ENCODE assay signal across 9 cellular contexts in the genomic region with DNA sequence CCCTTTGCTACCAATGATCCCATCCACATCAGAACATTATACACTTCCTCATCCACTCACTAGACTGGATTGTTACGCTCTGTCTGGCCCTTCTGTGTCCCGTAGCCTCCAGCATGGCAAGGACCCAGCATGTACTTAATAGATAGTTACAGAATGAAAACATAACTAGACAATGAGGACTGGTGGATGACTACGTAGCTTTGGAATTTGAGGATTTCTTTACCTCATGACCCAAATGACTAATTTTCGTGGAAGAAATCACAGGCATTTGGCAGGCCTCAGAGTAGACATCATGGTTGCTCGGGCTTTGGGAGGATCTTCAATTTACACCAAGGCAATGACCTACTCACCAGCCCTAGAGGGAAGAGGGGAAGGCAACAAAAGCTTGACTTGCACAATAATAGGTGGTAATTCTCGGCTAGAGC.
DNase-seq lines count a peak whose midpoint lies in the region; ATAC-seq, FAIRE-seq and TF ChIP-seq lines count a peak whose summit lies in the region.
"Had no signal": no experiment of that assay in that cellular context is flagged by ENCODE, and none has a peak within 500 bp of the region (broad histone marks: within the 10 kb centered on the region; RNA-seq: fewer than 3 reads in every experiment).

No MANE protein-coding gene starts in this region.

- no peak overlapping the region; the same call in 1 of the 2 replicates for H3K27ac ChIP-seq in HEK293 (ENCODE audit: extremely low read depth, low read depth, low read length)
- H3K27ac ChIP-seq in small intestine (ENCODE audit: low read depth in 1 of 2, low read length in 1 of 2) = no peak overlapping the region

- ATAC-seq in left cardiac atrium = peak; percentile 71 to 93
- no peak for ATAC-seq in activated CD4-positive, CD25-positive, alpha-beta regulatory T cell treated with anti-CD3 and anti-CD28 coated beads, Interleukin-2, amount 50 U/mL, for 24 hours
- no peak for ATAC-seq in GM21423 (IDR thresholded peaks at IDR 0.05; ENCODE audit: unreplicated experiment)

- DNase-seq in amniotic epithelial cell (ENCODE audit: low read depth) (peak; percentile 97), left cardiac atrium (peak; percentile 60), small intestine (peak; percentile 0), NOMO-1 treated with dmso at 0.1 percent for 144 hours (lab: John Stamatoyannopoulos, UW; ENCODE audit: unreplicated experiment) (no peak)
- DNase-seq in stimulated activated naive CD4-positive, alpha-beta T cell (lab: John Stamatoyannopoulos, UW) = no peak
- DNase-seq: NCI-H1092 treated with DMSO at 0.1 percent for 48 hours had no signal

- H3K4me3 ChIP-seq in HEK293 (ENCODE audit: low read depth, low read length) (no peak overlapping the region), small intestine (ENCODE audit: low read depth in 1 of 2, low read length in 2 of 2) (no peak overlapping the region)

- CTCF ChIA-PET in HEK293 (lab: Yijun Ruan, JAX) = interaction anchor here (0.7 kb wide), 1 partner anchor 232 kb away, joined by 3 read pairs; no protein-coding TSS in a partner anchor

- POLR2A ChIA-PET in HEK293 (lab: Yijun Ruan, JAX) = interaction anchor here (0.5 kb wide), 1 partner anchor 474 kb away, joined by 6 read pairs; no protein-coding TSS in a partner anchor

- H3K36me3 ChIP-seq in HEK293 (ENCODE audit: control insufficient read depth in 2 of 2, insufficient read depth in 1 of 2, low read length in 2 of 2) (no peaks in the 10 kb centered on the region), small intestine (ENCODE audit: control insufficient read depth in 2 of 2, insufficient read depth in 2 of 2, low read length in 2 of 2) (no peaks in the 10 kb centered on the region)

- peaks cover 6% of the 10 kb centered on the region; the same call in 1 of the 2 replicates for H3K4me1 ChIP-seq in HEK293 (ENCODE audit: control insufficient read depth, insufficient read depth, low read length)
- no peaks in the 10 kb centered on the region for H3K4me1 ChIP-seq in small intestine (ENCODE audit: control insufficient read depth in 2 of 2, insufficient read depth in 1 of 2, low read depth in 1 of 2, low read length in 1 of 2)

- TF ChIP-seq CTCF in HEK293 (tag by site-specific recombination; IDR thresholded peaks at IDR 0.05) = no peak

- no peaks in the 10 kb centered on the region for H3K27me3 ChIP-seq in small intestine (ENCODE audit: control insufficient read depth in 2 of 2, insufficient read depth in 2 of 2, low read length in 2 of 2)

- intact Hi-C loops in left cardiac atrium (cut with DNase I) = no loop called here

- H3K9me3 ChIP-seq in HEK293 (ENCODE audit: control insufficient read depth, insufficient read depth, low read depth, low read length) = no peaks in the 10 kb centered on the region
- H3K9me3 ChIP-seq in small intestine (ENCODE audit: control insufficient read depth, low read depth) = no peaks in the 10 kb centered on the region

- 60 to 65% (median 64%) methylated on average over 6 of the region's 6 CpGs for WGBS in small intestine, 3 donors

- no peak for FAIRE-seq in small intestine (lab: Jason Lieb, UNC)

TF ChIP-seq in HEK293, 187 proteins besides CTCF, POLR2A, EP300 and RAD21:
- TF ChIP-seq ZNF600 (tag by site-specific recombination; IDR thresholded peaks at IDR 0.05) (peak; percentile 43; the same call in 1 of the 2 replicates), MEIS1 (CRISPR knock-in tag; IDR thresholded peaks at IDR 0.05; ENCODE audit: borderline replicate concordance) (no peak), ZBTB17 (tag by site-specific recombination; IDR thresholded peaks at IDR 0.05) (peak; percentile 23; the same call in 1 of the 2 replicates), ZNF621 (tag by site-specific recombination; IDR thresholded peaks at IDR 0.05) (no peak), ZNF311 (tag by site-specific recombination; IDR thresholded peaks at IDR 0.05; ENCODE audit: borderline replicate concordance) (no peak), ZNF488 (tag by site-specific recombination; IDR thresholded peaks at IDR 0.05) (no peak), HIC1 (tag by site-specific recombination; IDR thresholded peaks at IDR 0.05) (peak; percentile 47; the same call in 1 of the 2 replicates), ZNF239 (tag by site-specific recombination; IDR thresholded peaks at IDR 0.05) (no peak), ZNF514 (tag by site-specific recombination; IDR thresholded peaks at IDR 0.05) (no peak), SP7 (tag by site-specific recombination; IDR thresholded peaks at IDR 0.05) (peak; percentile 91), ZBTB1 (tag by site-specific recombination; IDR thresholded peaks at IDR 0.05) (no peak), ZNF629 (tag by site-specific recombination; IDR thresholded peaks at IDR 0.05) (peak; percentile 76), ZNF335 (tag by site-specific recombination; conservative IDR thresholded peaks at IDR 0.05) (peak; percentile 52), KLF10 (tag by site-specific recombination; IDR thresholded peaks at IDR 0.05) (0 out of 2 replicates have a peak, but pooled peaks have one; percentile 27)
- TF ChIP-seq, protein P1, sequence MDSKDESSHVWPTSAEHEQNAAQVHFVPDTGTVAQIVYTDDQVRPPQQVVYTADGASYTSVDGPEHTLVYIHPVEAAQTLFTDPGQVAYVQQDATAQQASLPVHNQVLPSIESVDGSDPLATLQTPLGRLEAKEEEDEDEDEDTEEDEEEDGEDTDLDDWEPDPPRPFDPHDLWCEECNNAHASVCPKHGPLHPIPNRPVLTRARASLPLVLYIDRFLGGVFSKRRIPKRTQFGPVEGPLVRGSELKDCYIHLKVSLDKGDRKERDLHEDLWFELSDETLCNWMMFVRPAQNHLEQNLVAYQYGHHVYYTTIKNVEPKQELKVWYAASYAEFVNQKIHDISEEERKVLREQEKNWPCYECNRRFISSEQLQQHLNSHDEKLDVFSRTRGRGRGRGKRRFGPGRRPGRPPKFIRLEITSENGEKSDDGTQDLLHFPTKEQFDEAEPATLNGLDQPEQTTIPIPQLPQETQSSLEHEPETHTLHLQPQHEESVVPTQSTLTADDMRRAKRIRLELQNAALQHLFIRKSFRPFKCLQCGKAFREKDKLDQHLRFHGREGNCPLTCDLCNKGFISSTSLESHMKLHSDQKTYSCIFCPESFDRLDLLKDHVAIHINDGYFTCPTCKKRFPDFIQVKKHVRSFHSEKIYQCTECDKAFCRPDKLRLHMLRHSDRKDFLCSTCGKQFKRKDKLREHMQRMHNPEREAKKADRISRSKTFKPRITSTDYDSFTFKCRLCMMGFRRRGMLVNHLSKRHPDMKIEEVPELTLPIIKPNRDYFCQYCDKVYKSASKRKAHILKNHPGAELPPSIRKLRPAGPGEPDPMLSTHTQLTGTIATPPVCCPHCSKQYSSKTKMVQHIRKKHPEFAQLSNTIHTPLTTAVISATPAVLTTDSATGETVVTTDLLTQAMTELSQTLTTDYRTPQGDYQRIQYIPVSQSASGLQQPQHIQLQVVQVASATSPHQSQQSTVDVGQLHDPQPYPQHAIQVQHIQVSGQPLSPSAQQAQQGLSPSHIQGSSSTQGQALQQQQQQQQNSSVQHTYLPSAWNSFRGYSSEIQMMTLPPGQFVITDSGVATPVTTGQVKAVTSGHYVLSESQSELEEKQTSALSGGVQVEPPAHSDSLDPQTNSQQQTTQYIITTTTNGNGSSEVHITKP (tag by site-specific recombination; IDR thresholded peaks at IDR 0.05) = peak; percentile 78
- TF ChIP-seq, protein P2, sequence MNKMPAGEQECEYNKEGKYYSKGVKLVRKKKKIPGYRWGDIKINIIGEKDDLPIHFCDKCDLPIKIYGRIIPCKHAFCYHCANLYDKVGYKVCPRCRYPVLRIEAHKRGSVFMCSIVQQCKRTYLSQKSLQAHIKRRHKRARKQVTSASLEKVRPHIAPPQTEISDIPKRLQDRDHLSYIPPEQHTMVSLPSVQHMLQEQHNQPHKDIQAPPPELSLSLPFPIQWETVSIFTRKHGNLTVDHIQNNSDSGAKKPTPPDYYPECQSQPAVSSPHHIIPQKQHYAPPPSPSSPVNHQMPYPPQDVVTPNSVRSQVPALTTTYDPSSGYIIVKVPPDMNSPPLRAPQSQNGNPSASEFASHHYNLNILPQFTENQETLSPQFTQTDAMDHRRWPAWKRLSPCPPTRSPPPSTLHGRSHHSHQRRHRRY (tag by site-specific recombination; IDR thresholded peaks at IDR 0.05) = no peak

Comparison
In these comparisons a context has a peak if more than half of its experiments do, and no peak if none do; other contexts are left out.
1. DNase-seq: peak in amniotic epithelial cell (single experiment), left cardiac atrium (single experiment) and small intestine (single experiment); none in stimulated activated naive CD4-positive, alpha-beta T cell (0 of 6) and NOMO-1 treated with dmso at 0.1 percent for 144 hours (single experiment).
2. ATAC-seq: peak in left cardiac atrium (2 of 2); none in activated CD4-positive, CD25-positive, alpha-beta regulatory T cell treated with anti-CD3 and anti-CD28 coated beads, Interleukin-2, amount 50 U/mL, for 24 hours (0 of 2) and GM21423 (single experiment).